ENCODE assay signal across 19 cellular contexts in the genomic region with DNA sequence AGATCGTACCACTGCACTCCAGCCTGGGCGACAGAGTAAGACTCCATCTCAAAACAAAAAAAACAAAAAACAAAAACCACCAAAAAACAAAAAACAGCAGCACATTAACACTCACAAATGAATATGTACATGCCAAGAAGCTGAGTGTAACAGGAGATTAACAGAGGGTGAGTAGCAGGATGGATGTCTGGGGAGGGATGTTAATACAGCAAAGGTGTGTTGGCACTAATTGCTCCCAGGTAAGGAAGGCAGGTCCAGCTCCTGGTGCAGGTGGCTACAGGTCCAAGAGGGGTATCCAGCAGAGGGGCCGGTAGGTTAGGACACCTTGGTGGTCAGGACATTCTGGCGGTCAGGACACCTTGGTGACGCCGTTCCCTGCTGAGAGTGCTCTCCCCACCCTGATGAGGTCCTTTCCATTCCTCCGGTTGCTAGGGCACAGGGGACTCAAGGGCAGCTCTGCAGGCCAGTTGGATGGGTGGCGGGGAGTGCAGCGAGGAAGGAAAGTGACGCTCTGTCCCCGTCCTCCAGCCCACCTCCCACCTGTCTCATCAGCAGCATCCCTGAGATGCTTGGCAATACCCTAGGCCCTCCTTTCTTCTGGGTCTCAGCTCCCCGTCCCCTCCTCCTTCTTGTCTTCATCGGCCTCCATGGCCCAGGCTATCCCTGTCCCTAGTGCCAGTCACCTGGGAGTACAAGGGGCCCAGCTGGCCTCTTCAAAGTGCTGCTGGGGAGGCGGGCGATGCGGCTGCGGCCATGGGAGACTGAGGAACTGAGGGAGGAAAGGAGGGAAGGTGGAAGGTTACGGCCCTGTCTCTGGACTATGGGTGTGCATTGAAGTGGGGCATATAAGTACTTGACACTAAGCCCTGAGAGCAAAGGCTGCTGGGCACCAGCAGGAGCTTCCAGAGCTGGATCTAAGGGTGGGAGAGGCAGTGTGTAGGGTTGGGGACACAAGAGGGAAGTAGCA. TPM values are rescaled to one million over a fixed set of nuclear protein-coding genes. Genes with fewer than 3 reads are reported as not detected.
"Had no signal": no experiment of that assay in that cellular context is flagged by ENCODE, and none has a peak within 500 bp of the region (broad histone marks: within the 10 kb centered on the region; RNA-seq: fewer than 3 reads in every experiment).

No MANE protein-coding gene starts in this region.

- H3K36me3 ChIP-seq: breast epithelium, gastrocnemius medialis, thyroid gland had no signal

- H3K4me3 ChIP-seq: breast epithelium, dorsolateral prefrontal cortex, gastrocnemius medialis, heart right ventricle, thyroid gland had no signal

- H3K27ac Mint-ChIP-seq: activated CD8-positive, alpha-beta memory T cell treated with anti-CD3 and anti-CD28 coated beads, Interleukin-2, amount 10 ng/mL, durations not matched to agents 7 days and 5 days; activated naive CD8-positive, alpha-beta T cell; stimulated activated memory B cell treated with anti-CD40 and anti-IgM and Interleukin-4, amounts not matched to agents 10 μg/mL and 1 μg/mL and 100 μg/mL, for 72 hours; T-helper 17 cell; WTC11 had no signal

- FAIRE-seq: urothelium cell line had no signal

- H3K27me3 ChIP-seq: breast epithelium, gastrocnemius medialis, thyroid gland had no signal

- H3K27ac ChIP-seq: breast epithelium, dorsolateral prefrontal cortex, gastrocnemius medialis, heart right ventricle, thyroid gland had no signal

- H3K9me3 ChIP-seq: breast epithelium, gastrocnemius medialis, heart right ventricle, thyroid gland had no signal

- H3K4me1 ChIP-seq: breast epithelium, thyroid gland had no signal

- ATAC-seq: activated CD8-positive, alpha-beta memory T cell treated with anti-CD3 and anti-CD28 coated beads, Interleukin-2, amount 10 ng/mL, durations not matched to agents 7 days and 5 days; gastrocnemius medialis; left cardiac atrium; T-helper 17 cell; WTC11 had no signal

- DNase-seq: activated CD8-positive, alpha-beta memory T cell treated with anti-CD3 and anti-CD28 coated beads, Interleukin-2, amount 10 ng/mL, durations not matched to agents 7 days and 5 days; activated T-cell treated with anti-CD3 and anti-CD28 coated beads, Interleukin-2, amount 50 U/mL, for 1 hour; erythroblast; heart right ventricle; left cardiac atrium; midbrain; T-helper 17 cell; thyroid gland had no signal

- H3K4me1 Mint-ChIP-seq: T-helper 17 cell had no signal

- H3K4me3 Mint-ChIP-seq: activated CD8-positive, alpha-beta memory T cell treated with anti-CD3 and anti-CD28 coated beads, Interleukin-2, amount 10 ng/mL, durations not matched to agents 7 days and 5 days; activated naive CD8-positive, alpha-beta T cell; neural crest cell; stimulated activated memory B cell treated with anti-CD40 and anti-IgM and Interleukin-4, amounts not matched to agents 10 μg/mL and 1 μg/mL and 100 μg/mL, for 72 hours; T-helper 17 cell; WTC11 had no signal

- H3K36me3 Mint-ChIP-seq: activated naive CD8-positive, alpha-beta T cell; stimulated activated memory B cell treated with anti-CD40 and anti-IgM and Interleukin-4, amounts not matched to agents 10 μg/mL and 1 μg/mL and 100 μg/mL, for 72 hours had no signal

- H3K9me3 Mint-ChIP-seq: neural crest cell; stimulated activated memory B cell treated with anti-CD40 and anti-IgM and Interleukin-4, amounts not matched to agents 10 μg/mL and 1 μg/mL and 100 μg/mL, for 72 hours; WTC11 had no signal

- H3K27me3 Mint-ChIP-seq: activated naive CD8-positive, alpha-beta T cell had no signal

RNA-seq across cellular contexts. Expression of gene GFAP, which starts 10.7 kb away (rescaled TPM):
- total RNA-seq: activated CD8-positive, alpha-beta memory T cell treated with anti-CD3 and anti-CD28 coated beads, Interleukin-2, amount 10 ng/mL, durations not matched to agents 7 days and 5 days; gastrocnemius medialis; lung microvascular endothelial cell; neural crest cell; osteocyte had no signal

RNA-seq across cellular contexts. Expression of gene C1QL1, which starts 42.1 kb away (rescaled TPM):
- total RNA-seq: gastrocnemius medialis, T-helper 17 cell had no signal
- polyA plus RNA-seq: aorta had no signal
